9 cellular contexts compared by ENCODE assay signal in the genomic region with DNA sequence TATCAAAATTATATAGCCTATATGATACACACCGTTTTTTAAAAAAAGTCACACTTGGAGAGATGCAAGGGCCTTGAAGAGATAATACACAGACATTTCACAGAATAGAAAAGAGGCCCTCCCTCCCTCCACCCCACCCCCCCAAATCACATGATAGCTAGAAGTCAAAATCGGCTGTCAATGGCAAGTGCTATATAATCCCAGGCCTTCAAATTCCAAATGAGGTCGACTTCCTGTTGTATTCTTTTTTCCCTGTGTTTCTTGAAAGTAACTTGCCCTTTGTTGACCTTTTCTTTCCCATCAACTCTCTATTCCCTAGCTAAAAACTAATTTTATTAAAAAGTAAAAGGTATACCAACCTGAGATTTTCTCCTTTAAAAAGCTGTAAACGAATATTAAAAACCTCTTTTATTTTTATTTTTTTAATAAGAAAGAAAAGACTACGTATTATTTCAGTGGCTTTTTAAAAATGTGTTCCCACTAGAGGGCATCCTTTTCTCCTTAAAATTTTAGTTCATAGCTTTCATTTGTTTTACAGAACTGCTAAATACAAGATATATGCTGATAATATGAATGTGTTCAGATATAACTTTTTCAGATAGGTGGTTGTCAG. TPM values are rescaled to one million over a fixed set of nuclear protein-coding genes. Genes with fewer than 3 reads are reported as not detected.
DNase-seq lines count a peak whose midpoint lies in the region; TF ChIP-seq lines count a peak whose summit lies in the region.
"Had no signal": no experiment of that assay in that cellular context is flagged by ENCODE, and none has a peak within 500 bp of the region (broad histone marks: within the 10 kb centered on the region; RNA-seq: fewer than 3 reads in every experiment).

No MANE protein-coding gene starts in this region.

- no peak overlapping the region for H3K4me3 Mint-ChIP-seq in chondrocyte (ENCODE audit: unreplicated experiment)

- peaks cover 22% of the 10 kb centered on the region for H3K79me2 ChIP-seq in neural cell (replicated peaks; ENCODE audit: insufficient read depth, low read length)

- H2AFZ ChIP-seq in neural cell (ENCODE audit: low read depth, low read length), result no peak overlapping the region

- no peaks in the 10 kb centered on the region for H3K36me3 Mint-ChIP-seq in chondrocyte (ENCODE audit: low read depth)

- no peak overlapping the region for H3K27ac ChIP-seq in neural cell (ENCODE audit: low read length)

- TF ChIP-seq CTCF in chondrocyte (IDR thresholded peaks at IDR 0.05), result peak; percentile 83
- TF ChIP-seq CTCF in neural cell (IDR thresholded peaks at IDR 0.05; ENCODE audit: poor library complexity, severe bottlenecking), result peak; percentile 44

- peaks cover 61% of the 10 kb centered on the region for H3K4me1 Mint-ChIP-seq in chondrocyte (ENCODE audit: low read depth)

- H3K9ac ChIP-seq in neural cell (ENCODE audit: low read length), result no peak overlapping the region

- no peak overlapping the region for H3K4me2 ChIP-seq in neural cell (ENCODE audit: low read length)

- H3K9me3 ChIP-seq in neural cell (ENCODE audit: low read length), result no peaks in the 10 kb centered on the region

- no peaks in the 10 kb centered on the region for H4K20me1 ChIP-seq in neural cell (ENCODE audit: insufficient read depth)

- no peak for TF ChIP-seq EP300 in neural cell (conservative IDR thresholded peaks at IDR 0.05; ENCODE audit: poor library complexity, severe bottlenecking)

- H3K27ac Mint-ChIP-seq in chondrocyte (ENCODE audit: unreplicated experiment), result peak overlapping the region; percentile 71

- DNase-seq in NCI-H2171 treated with DMSO at 0.1 percent for 48 hours (lab: John Stamatoyannopoulos, UW) (peak; percentile 13), NCI-H2171 (lab: John Stamatoyannopoulos, UW) (no peak), NCI-H1694 (lab: John Stamatoyannopoulos, UW) (peak; percentile 31), chondrocyte (ENCODE audit: low spot score) (no peak), germinal center (ENCODE audit: low spot score) (no peak)
- DNase-seq in activated CD4-positive, alpha-beta T cell treated with anti-CD3 and anti-CD28 coated beads for 4 hours, result no peak
- DNase-seq in activated effector memory CD4-positive, alpha-beta T cell treated with anti-CD3 and anti-CD28 coated beads, Interleukin-2, amount 50 U/mL, for 16 hours, result no peak

- H3K27me3 ChIP-seq in neural cell (ENCODE audit: insufficient read depth, low read depth, low read length), result no peaks in the 10 kb centered on the region
- H3K27me3 ChIP-seq: BLaER1 treated with 17β-estradiol and CSF1 and Interleukin-3, amounts not matched to agents 10 nM and 100 nM had no signal

- H3K9me2 ChIP-seq in neural cell (ENCODE audit: insufficient read depth, low read length), result no peaks in the 10 kb centered on the region

- no peaks in the 10 kb centered on the region for H3K9me3 Mint-ChIP-seq in chondrocyte (ENCODE audit: low read depth)

- no peak for TF ChIP-seq RAD21 in neural cell (conservative IDR thresholded peaks at IDR 0.05)

- H3K27me3 Mint-ChIP-seq in chondrocyte (ENCODE audit: low read depth), result no peaks in the 10 kb centered on the region

- H3F3A ChIP-seq in neural cell (ENCODE audit: insufficient read depth, low read length, poor library complexity, severe bottlenecking), result no peaks in the 10 kb centered on the region

- no peaks in the 10 kb centered on the region for H3K36me3 ChIP-seq in neural cell (ENCODE audit: insufficient read depth, low read length)

- H3K4me3 ChIP-seq in neural cell (ENCODE audit: low read length), result no peak overlapping the region
- H3K4me3 ChIP-seq: BLaER1 treated with 17β-estradiol and CSF1 and Interleukin-3, amounts not matched to agents 10 nM and 100 nM had no signal

TF ChIP-seq in neural cell, 6 proteins besides CTCF, POLR2A, EP300 and RAD21:
- TF ChIP-seq EZH2 (IDR thresholded peaks at IDR 0.05; ENCODE audit: borderline replicate concordance, insufficient read depth, low read length, poor library complexity, severe bottlenecking) (no peak), TAF1 (IDR thresholded peaks at IDR 0.05; ENCODE audit: low read depth) (no peak), SMC3 (conservative IDR thresholded peaks at IDR 0.05; ENCODE audit: poor library complexity) (no peak), POLR2AphosphoS5 (IDR thresholded peaks at IDR 0.05) (no peak), MXI1 (conservative IDR thresholded peaks at IDR 0.05; ENCODE audit: poor library complexity, severe bottlenecking) (no peak)
- TF ChIP-seq, protein P1, sequence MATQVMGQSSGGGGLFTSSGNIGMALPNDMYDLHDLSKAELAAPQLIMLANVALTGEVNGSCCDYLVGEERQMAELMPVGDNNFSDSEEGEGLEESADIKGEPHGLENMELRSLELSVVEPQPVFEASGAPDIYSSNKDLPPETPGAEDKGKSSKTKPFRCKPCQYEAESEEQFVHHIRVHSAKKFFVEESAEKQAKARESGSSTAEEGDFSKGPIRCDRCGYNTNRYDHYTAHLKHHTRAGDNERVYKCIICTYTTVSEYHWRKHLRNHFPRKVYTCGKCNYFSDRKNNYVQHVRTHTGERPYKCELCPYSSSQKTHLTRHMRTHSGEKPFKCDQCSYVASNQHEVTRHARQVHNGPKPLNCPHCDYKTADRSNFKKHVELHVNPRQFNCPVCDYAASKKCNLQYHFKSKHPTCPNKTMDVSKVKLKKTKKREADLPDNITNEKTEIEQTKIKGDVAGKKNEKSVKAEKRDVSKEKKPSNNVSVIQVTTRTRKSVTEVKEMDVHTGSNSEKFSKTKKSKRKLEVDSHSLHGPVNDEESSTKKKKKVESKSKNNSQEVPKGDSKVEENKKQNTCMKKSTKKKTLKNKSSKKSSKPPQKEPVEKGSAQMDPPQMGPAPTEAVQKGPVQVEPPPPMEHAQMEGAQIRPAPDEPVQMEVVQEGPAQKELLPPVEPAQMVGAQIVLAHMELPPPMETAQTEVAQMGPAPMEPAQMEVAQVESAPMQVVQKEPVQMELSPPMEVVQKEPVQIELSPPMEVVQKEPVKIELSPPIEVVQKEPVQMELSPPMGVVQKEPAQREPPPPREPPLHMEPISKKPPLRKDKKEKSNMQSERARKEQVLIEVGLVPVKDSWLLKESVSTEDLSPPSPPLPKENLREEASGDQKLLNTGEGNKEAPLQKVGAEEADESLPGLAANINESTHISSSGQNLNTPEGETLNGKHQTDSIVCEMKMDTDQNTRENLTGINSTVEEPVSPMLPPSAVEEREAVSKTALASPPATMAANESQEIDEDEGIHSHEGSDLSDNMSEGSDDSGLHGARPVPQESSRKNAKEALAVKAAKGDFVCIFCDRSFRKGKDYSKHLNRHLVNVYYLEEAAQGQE (IDR thresholded peaks at IDR 0.05; ENCODE audit: borderline replicate concordance), result no peak
TF ChIP-seq in neural cell: peak in this region for 0.

RNA-seq across cellular contexts. Expression of a gene that starts 46.6 kb away (rescaled TPM):
- total RNA-seq in chondrocyte, result 76.0 to 101 TPM (median 95.8 TPM) in 3 replicates
- 43.3 and 52.4 TPM in 2 replicates for polyA plus RNA-seq in neural cell
- polyA minus RNA-seq in neural cell, result 68.2 and 85.7 TPM in 2 replicates

Comparison
In these comparisons a context has a peak if more than half of its experiments do, and no peak if none do; other contexts are left out.
1. DNase-seq: peak in NCI-H2171 treated with DMSO at 0.1 percent for 48 hours (single experiment) and NCI-H1694 (single experiment); none in NCI-H2171 (single experiment), chondrocyte (single experiment), germinal center (single experiment), activated CD4-positive, alpha-beta T cell treated with anti-CD3 and anti-CD28 coated beads for 4 hours (0 of 2) and activated effector memory CD4-positive, alpha-beta T cell treated with anti-CD3 and anti-CD28 coated beads, Interleukin-2, amount 50 U/mL, for 16 hours (single experiment).